Comparison of ENCODE assay signal across 1 cellular context in the genomic region with DNA sequence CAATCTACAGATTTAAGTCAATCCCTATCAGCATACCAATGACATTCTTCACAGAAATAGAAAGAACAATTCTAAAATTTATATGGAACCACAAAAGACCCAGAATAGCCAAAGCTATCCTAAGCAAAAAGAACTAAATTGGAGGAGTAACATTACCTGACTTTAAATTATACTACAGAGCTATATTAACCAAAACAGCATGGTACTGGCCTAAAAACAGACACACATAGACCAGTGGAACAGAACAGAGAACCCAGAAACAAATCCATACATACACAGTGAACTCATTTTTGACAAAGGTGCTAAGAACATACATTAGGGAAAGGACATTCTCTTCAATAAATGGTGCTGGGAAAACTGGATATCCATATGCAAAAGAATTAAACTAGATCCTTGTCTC.
TF ChIP-seq lines count a peak whose summit lies in the region.

No MANE protein-coding gene starts in this region.

TF ChIP-seq in HEK293, 187 proteins besides CTCF, POLR2A, EP300 and RAD21:
- TF ChIP-seq, protein P1, sequence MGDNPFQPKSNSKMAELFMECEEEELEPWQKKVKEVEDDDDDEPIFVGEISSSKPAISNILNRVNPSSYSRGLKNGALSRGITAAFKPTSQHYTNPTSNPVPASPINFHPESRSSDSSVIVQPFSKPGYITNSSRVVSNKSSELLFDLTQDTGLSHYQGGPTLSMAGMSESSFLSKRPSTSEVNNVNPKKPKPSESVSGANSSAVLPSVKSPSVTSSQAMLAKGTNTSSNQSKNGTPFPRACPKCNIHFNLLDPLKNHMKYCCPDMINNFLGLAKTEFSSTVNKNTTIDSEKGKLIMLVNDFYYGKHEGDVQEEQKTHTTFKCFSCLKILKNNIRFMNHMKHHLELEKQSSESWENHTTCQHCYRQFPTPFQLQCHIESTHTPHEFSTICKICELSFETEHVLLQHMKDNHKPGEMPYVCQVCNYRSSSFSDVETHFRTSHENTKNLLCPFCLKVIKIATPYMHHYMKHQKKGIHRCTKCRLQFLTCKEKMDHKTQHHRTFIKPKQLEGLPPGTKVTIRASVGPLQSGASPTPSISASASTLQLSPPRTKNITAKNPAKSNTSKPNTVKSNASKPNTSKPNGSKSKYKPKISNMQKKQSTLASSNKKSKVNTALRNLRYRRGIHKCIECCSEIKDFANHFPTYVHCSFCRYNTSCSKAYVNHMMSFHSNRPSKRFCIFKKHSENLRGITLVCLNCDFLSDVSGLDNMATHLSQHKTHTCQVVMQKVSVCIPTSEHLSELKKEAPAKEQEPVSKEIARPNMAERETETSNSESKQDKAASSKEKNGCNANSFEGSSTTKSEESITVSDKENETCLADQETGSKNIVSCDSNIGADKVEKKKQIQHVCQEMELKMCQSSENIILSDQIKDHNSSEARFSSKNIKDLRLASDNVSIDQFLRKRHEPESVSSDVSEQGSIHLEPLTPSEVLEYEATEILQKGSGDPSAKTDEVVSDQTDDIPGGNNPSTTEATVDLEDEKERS (tag by site-specific recombination; IDR thresholded peaks at IDR 0.05) = 0 out of 2 replicates have a peak, but pooled peaks have one; percentile 53
TF ChIP-seq in HEK293: peak in this region for 1; not testable (repeated sequence) for 186.
